ENCODE assay signal across 17 cellular contexts in the genomic region with DNA sequence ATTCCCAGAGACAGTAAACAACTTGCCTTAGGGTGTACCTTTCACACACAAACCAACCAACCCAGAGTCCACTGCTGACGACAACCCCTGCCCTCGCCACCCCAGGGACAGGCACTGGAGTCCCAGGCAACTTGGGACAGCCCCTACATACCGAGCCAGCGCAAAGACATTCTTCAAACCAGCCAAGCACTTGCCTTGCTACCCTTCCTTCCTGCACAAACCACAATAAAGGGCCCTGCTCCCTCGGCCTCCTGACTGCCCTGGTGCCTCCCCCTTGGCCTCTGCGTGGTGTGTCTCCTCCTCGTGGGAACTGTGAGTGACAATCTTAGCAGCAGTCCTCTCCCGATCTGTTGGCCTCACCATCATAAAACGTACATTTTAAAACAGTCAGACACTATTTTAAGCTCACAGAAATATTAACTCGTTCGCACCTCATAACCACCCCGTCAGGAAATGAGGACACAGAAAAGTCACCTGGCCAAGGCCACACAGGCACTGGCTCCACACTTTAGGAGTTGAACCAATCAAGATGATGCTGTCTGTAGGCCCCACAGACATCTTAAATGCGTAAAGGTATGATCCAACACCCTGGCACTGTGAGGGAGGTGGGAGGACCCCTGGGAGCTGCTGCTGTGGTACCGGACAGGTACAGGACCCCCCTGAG.
DNase-seq lines count a peak whose midpoint lies in the region; ATAC-seq, FAIRE-seq and TF ChIP-seq lines count a peak whose summit lies in the region.
"Had no signal": no experiment of that assay in that cellular context is flagged by ENCODE, and none has a peak within 500 bp of the region (broad histone marks: within the 10 kb centered on the region; RNA-seq: fewer than 3 reads in every experiment).

No MANE protein-coding gene starts in this region.

- 0 out of 2 replicates have a peak overlapping the region, but pooled peaks have one; percentile 16 for H3K9ac ChIP-seq in BLaER1

- peak; percentile 82 for FAIRE-seq in GM19239 (lab: Jason Lieb, UNC)
- FAIRE-seq: keratinocyte, pancreas had no signal

- H3K79me2 ChIP-seq in GM23338 (replicated peaks; ENCODE audit: insufficient read depth) = no peaks in the 10 kb centered on the region

- H3K4me3 ChIP-seq in BLaER1 (no peak overlapping the region), right atrium auricular region (no peak overlapping the region), GM23338 (no peak overlapping the region)
- H3K4me3 ChIP-seq: breast epithelium, pancreas, transverse colon had no signal

- POLR2A ChIA-PET in WTC11 (lab: Charles Lee) = no interaction called here

- H3K27me3 Mint-ChIP-seq in WTC11 (ENCODE audit: low read depth) (no peaks in the 10 kb centered on the region), GM23338 (ENCODE audit: insufficient read depth, low read depth, poor library complexity) (peaks cover 7% of the 10 kb centered on the region)

- H3K4me2 ChIP-seq in BLaER1 = peak overlapping the region; percentile 80
- H3K4me2 ChIP-seq in GM23338 = no peak overlapping the region

- H3K27ac Mint-ChIP-seq in WTC11 = peak overlapping the region; percentile 30; the same call in 1 of the 2 replicates
- H3K27ac Mint-ChIP-seq in GM23338 = no peak overlapping the region

- H3K9me3 Mint-ChIP-seq in WTC11 (peaks cover 7% of the 10 kb centered on the region), GM23338 (no peaks in the 10 kb centered on the region)

- CTCF ChIA-PET in WTC11 (lab: Charles Lee) = interaction anchor here (0.6 to 0.9 kb wide), 2 partner anchors 17 to 26 kb away, joined by 3 to 5 read pairs; no protein-coding TSS in a partner anchor

- H3K36me3 ChIP-seq in BLaER1 (no peaks in the 10 kb centered on the region), right atrium auricular region (no peaks in the 10 kb centered on the region), GM23338 (ENCODE audit: insufficient read depth) (no peaks in the 10 kb centered on the region)
- H3K36me3 ChIP-seq: breast epithelium, pancreas, transverse colon had no signal

- H3F3A ChIP-seq in GM23338 (replicated peaks; ENCODE audit: low read depth) = no peaks in the 10 kb centered on the region

- H3K27me3 ChIP-seq in BLaER1 = no peaks in the 10 kb centered on the region
- H3K27me3 ChIP-seq in right atrium auricular region = no peaks in the 10 kb centered on the region
- H3K27me3 ChIP-seq in GM23338 (ENCODE audit: insufficient read depth) = no peaks in the 10 kb centered on the region
- H3K27me3 ChIP-seq: breast epithelium, pancreas, transverse colon had no signal

- TF ChIP-seq CTCF in WTC11 (IDR thresholded peaks at IDR 0.05) (no peak), right atrium auricular region (IDR thresholded peaks at IDR 0.05) (no peak), GM23338 (conservative IDR thresholded peaks at IDR 0.05; ENCODE audit: low read depth in 2 of 2) (no peak)

- H3K9me3 ChIP-seq in BLaER1 (no peaks in the 10 kb centered on the region), right atrium auricular region (no peaks in the 10 kb centered on the region)
- H3K9me3 ChIP-seq: breast epithelium, pancreas, transverse colon had no signal

- H3K27ac ChIP-seq in BLaER1 (no peak overlapping the region), right atrium auricular region (peak overlapping the region; percentile 87 to 91), GM23338 (ENCODE audit: low read depth) (no peak overlapping the region)
- H3K27ac ChIP-seq: pancreas had no signal

- ATAC-seq in WTC11 (no peak), GM18907 (IDR thresholded peaks at IDR 0.05; ENCODE audit: unreplicated experiment) (no peak), GM23338 (no peak), GM21529 (IDR thresholded peaks at IDR 0.05; ENCODE audit: unreplicated experiment) (no peak)
- ATAC-seq: pancreas had no signal

- DNase-seq in GM19239 (ENCODE audit: insufficient read length, low spot score) (peak; percentile 38), WTC11 (ENCODE audit: low spot score) (no peak), right atrium auricular region (ENCODE audit: low spot score) (no peak), NCI-H2227 treated with DMSO at 0.1 percent for 48 hours (lab: John Stamatoyannopoulos, UW) (no peak), GM23338 (ENCODE audit: low spot score) (no peak)
- DNase-seq: activated gamma-delta T cell treated with Interleukin-2 at 50 U/mL for 16 hours; KG1; NCI-H1694 treated with DMSO at 0.1 percent for 48 hours; NCI-H748 treated with DMSO at 0.1 percent for 48 hours; stimulated activated CD4-positive, alpha-beta T cell treated with anti-CD3 and anti-CD28 coated beads, Interleukin-12 subunit alpha, Interleukin-12 subunit beta, amount 100 ng/mL, for 4 hours; transverse colon had no signal

- H2AFZ ChIP-seq in GM23338 = no peak overlapping the region

- H3K36me3 Mint-ChIP-seq in WTC11 (no peaks in the 10 kb centered on the region), GM23338 (ENCODE audit: low read depth) (no peaks in the 10 kb centered on the region)

- H4K20me1 ChIP-seq in BLaER1 = no peaks in the 10 kb centered on the region
- H4K20me1 ChIP-seq in GM23338 (replicated peaks; ENCODE audit: insufficient read depth) = no peaks in the 10 kb centered on the region

- no peaks in the 10 kb centered on the region for H3K9me2 ChIP-seq in GM23338 (ENCODE audit: insufficient read depth)

- no peak overlapping the region for H3K4me3 Mint-ChIP-seq in WTC11
- no peak overlapping the region for H3K4me3 Mint-ChIP-seq in GM23338

- peaks cover 99% of the 10 kb centered on the region for H3K4me1 ChIP-seq in BLaER1
- H3K4me1 ChIP-seq in right atrium auricular region = peaks cover 0 to 85% of the 10 kb centered on the region in 2 donors
- no peaks in the 10 kb centered on the region for H3K4me1 ChIP-seq in GM23338 (ENCODE audit: insufficient read depth)

- H3K4me1 Mint-ChIP-seq in WTC11 (no peaks in the 10 kb centered on the region), GM23338 (peaks cover 4% of the 10 kb centered on the region; the same call in 1 of the 3 replicates)

TF ChIP-seq in WTC11, 78 proteins besides CTCF, POLR2A, EP300 and RAD21:
- TF ChIP-seq, protein P1, sequence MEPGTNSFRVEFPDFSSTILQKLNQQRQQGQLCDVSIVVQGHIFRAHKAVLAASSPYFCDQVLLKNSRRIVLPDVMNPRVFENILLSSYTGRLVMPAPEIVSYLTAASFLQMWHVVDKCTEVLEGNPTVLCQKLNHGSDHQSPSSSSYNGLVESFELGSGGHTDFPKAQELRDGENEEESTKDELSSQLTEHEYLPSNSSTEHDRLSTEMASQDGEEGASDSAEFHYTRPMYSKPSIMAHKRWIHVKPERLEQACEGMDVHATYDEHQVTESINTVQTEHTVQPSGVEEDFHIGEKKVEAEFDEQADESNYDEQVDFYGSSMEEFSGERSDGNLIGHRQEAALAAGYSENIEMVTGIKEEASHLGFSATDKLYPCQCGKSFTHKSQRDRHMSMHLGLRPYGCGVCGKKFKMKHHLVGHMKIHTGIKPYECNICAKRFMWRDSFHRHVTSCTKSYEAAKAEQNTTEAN (CRISPR knock-in tag; IDR thresholded peaks at IDR 0.05) = no peak
- TF ChIP-seq GTF2I (CRISPR knock-in tag; conservative IDR thresholded peaks at IDR 0.05) (no peak), ZNF138 (CRISPR knock-in tag; conservative IDR thresholded peaks at IDR 0.05) (no peak)

TF ChIP-seq in GM23338, 12 proteins besides CTCF, POLR2A, EP300 and RAD21:
- no peak for TF ChIP-seq CREB1 (CRISPR knock-in tag; IDR thresholded peaks at IDR 0.05; ENCODE audit: low read depth)
- TF ChIP-seq, protein P2, sequence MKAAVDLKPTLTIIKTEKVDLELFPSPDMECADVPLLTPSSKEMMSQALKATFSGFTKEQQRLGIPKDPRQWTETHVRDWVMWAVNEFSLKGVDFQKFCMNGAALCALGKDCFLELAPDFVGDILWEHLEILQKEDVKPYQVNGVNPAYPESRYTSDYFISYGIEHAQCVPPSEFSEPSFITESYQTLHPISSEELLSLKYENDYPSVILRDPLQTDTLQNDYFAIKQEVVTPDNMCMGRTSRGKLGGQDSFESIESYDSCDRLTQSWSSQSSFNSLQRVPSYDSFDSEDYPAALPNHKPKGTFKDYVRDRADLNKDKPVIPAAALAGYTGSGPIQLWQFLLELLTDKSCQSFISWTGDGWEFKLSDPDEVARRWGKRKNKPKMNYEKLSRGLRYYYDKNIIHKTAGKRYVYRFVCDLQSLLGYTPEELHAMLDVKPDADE (IDR thresholded peaks at IDR 0.05) = no peak

Comparison
In these comparisons a context has a peak if more than half of its experiments do, and no peak if none do; other contexts are left out.
1. H3K27ac ChIP-seq: peak in right atrium auricular region (2 of 2); none in BLaER1 (single experiment) and GM23338 (single experiment).